In the genomic region with DNA sequence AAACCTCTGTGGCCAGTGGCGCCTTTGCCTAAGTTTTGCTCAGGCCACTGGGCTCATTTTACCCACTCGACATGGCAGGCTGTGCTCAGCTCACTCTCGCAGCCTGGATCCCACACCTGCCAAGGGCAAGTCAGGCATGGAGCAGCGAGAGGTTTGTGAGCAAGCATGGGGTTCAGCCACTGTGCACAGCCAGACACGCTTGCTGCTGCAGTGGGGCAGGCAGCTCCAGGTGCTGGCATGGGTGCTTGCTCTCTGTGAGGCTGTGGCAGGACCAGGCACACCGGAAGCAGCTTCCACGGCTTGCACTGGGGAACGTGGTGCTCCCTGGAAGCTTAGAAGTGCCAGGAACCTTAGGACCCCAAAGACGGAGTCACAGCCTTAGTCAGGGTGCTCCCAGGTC, we compare ENCODE assay signal across 28 cellular contexts.
"Had no signal": no experiment of that assay in that cellular context is flagged by ENCODE, and none has a peak within 500 bp of the region (broad histone marks: within the 10 kb centered on the region; RNA-seq: fewer than 3 reads in every experiment).

No MANE protein-coding gene starts in this region.

- H3K9me3 ChIP-seq: colonic mucosa, gastrocnemius medialis, lower lobe of right lung, prostate gland, right atrium auricular region, thoracic aorta, tibial nerve had no signal

- H2AFZ ChIP-seq: hepatocyte, parathyroid adenoma had no signal

- H3K36me3 ChIP-seq: colonic mucosa, gastrocnemius medialis, heart left ventricle, lower lobe of right lung, prostate gland, right atrium auricular region, thoracic aorta, tibial nerve, upper lobe of left lung, uterus had no signal

- H3K4me1 Mint-ChIP-seq: endodermal cell, natural killer cell had no signal

- ATAC-seq: esophagus mucosa, gastrocnemius medialis, left colon, left ventricle myocardium superior, natural killer cell had no signal

- H3K27me3 ChIP-seq: colonic mucosa, gastrocnemius medialis, heart left ventricle, hepatocyte, right atrium auricular region, tibial nerve, upper lobe of left lung, uterus had no signal

- DNase-seq: colonic mucosa; effector CD8-positive, alpha-beta T cell; endodermal cell; gastrocnemius medialis; heart left ventricle; kidney glomerular epithelial cell; left colon; left ventricle myocardium superior; lower lobe of right lung; natural killer cell; stimulated activated CD4-positive, alpha-beta T cell treated with anti-CD3 and anti-CD28 coated beads, Interleukin-12 subunit alpha, Interleukin-12 subunit beta, amount 100 ng/mL, for 4 hours; stimulated activated CD4-positive, alpha-beta T cell treated with anti-CD3 and anti-CD28 coated beads, Interleukin-1b, Interleukin-23, amount 100 ng/mL, for 48 hours; stimulated activated CD4-positive, alpha-beta T cell treated with anti-CD3 and anti-CD28 coated beads, Interleukin-4, amount 100 ng/mL, for 1 hour; stimulated activated CD8-positive, alpha-beta memory T cell treated with anti-CD3 and anti-CD28 coated beads, Interleukin-4, amount 100 ng/mL, for 48 hours; uterus had no signal

- H3K27me3 Mint-ChIP-seq: dendritic cell treated with granulocyte-macrophage colony-stimulating factor and Interleukin-4, amounts not matched to agents 40 ng/mL and 50 ng/mL, for 4 days; stimulated activated naive CD8-positive, alpha-beta T cell treated with anti-CD3 and anti-CD28 coated beads, Interleukin-15, Interleukin-2, amounts not matched to agents 100 ng/mL and 50 ng/mL, for 24 hours had no signal

- H3K9ac ChIP-seq: parathyroid adenoma had no signal

- H3K79me2 ChIP-seq: hepatocyte, parathyroid adenoma had no signal

- H3K4me2 ChIP-seq: hepatocyte, smooth muscle cell had no signal

- H3K4me3 ChIP-seq: colonic mucosa, gastrocnemius medialis, heart left ventricle, hepatocyte, lower lobe of right lung, prostate gland, right atrium auricular region, smooth muscle cell, thoracic aorta, tibial nerve, upper lobe of left lung, uterus had no signal

- H3K27ac ChIP-seq: colonic mucosa, epithelial cell of prostate, gastrocnemius medialis, heart left ventricle, hepatocyte, lower lobe of right lung, parathyroid adenoma, prostate gland, right atrium auricular region, thoracic aorta, tibial nerve, upper lobe of left lung, uterus had no signal

- H3K4me3 Mint-ChIP-seq: dendritic cell treated with granulocyte-macrophage colony-stimulating factor and Interleukin-4, amounts not matched to agents 40 ng/mL and 50 ng/mL, for 4 days; endodermal cell; natural killer cell; neural crest cell; stimulated activated naive CD8-positive, alpha-beta T cell treated with anti-CD3 and anti-CD28 coated beads, Interleukin-15, Interleukin-2, amounts not matched to agents 100 ng/mL and 50 ng/mL, for 24 hours had no signal

- H3K27ac Mint-ChIP-seq: dendritic cell treated with granulocyte-macrophage colony-stimulating factor and Interleukin-4, amounts not matched to agents 40 ng/mL and 50 ng/mL, for 4 days; endodermal cell; natural killer cell; stimulated activated naive CD8-positive, alpha-beta T cell treated with anti-CD3 and anti-CD28 coated beads, Interleukin-15, Interleukin-2, amounts not matched to agents 100 ng/mL and 50 ng/mL, for 24 hours had no signal

- H3K9me3 Mint-ChIP-seq: endodermal cell had no signal

- H3K4me1 ChIP-seq: colonic mucosa, gastrocnemius medialis, heart left ventricle, lower lobe of right lung, parathyroid adenoma, prostate gland, right atrium auricular region, tibial nerve, upper lobe of left lung, uterus had no signal
